ENCODE assay signal across 23 cellular contexts in the genomic region with DNA sequence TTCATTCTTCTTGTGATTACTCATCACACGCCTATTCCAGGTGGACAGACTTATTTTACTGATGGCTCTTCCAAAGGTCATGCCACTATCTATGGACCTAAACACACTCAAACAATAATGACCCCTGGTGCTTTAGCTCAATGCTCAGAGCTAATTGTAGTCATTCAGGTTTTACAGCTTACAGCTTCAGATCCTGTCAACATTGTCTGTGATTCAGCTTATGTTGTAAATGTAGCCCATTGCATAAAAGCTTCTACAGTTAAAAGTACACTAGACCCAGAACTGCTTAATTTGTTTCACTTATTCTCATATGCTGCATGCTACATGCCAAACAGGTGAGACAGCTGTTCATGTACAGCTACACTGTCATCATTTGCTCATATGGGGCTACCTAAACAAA. TPM values are rescaled to one million over a fixed set of nuclear protein-coding genes. Genes with fewer than 3 reads are reported as not detected.
DNase-seq lines count a peak whose midpoint lies in the region; ATAC-seq, FAIRE-seq and TF ChIP-seq lines count a peak whose summit lies in the region.
"Had no signal": no experiment of that assay in that cellular context is flagged by ENCODE, and none has a peak within 500 bp of the region (broad histone marks: within the 10 kb centered on the region; RNA-seq: fewer than 3 reads in every experiment).

No MANE protein-coding gene starts in this region.

- peaks cover 32% of the 10 kb centered on the region for H3K4me1 ChIP-seq in mucosa of descending colon (ENCODE audit: low read depth)
- H3K4me1 ChIP-seq: HAP-1 had no signal

- intact Hi-C loops in mucosa of descending colon (cut with DNase I, micrococcal nuclease): no loop called here

- peak; percentile 47 for DNase-seq in DMS53 (lab: John Stamatoyannopoulos, UW)
- peak; percentile 56 for DNase-seq in HT-29 (ENCODE audit: low spot score)
- no peak for DNase-seq in mucosa of descending colon
- no peak for DNase-seq in KBM-7
- no peak for DNase-seq in urothelium cell line (ENCODE audit: low spot score)
- no peak for DNase-seq in stimulated activated CD8-positive, alpha-beta memory T cell treated with anti-CD3 and anti-CD28 coated beads, Interleukin-4, amount 100 ng/mL, for 48 hours
- DNase-seq: activated CD4-positive, CD25-positive, alpha-beta regulatory T cell treated with anti-CD3 and anti-CD28 coated beads, Interleukin-2, amount 50 U/mL, for 72 hours; activated CD8-positive, alpha-beta T cell treated with anti-CD3 and anti-CD28 coated beads for 36 hours; activated gamma-delta T cell; cortex of kidney; GF-D8; heart right ventricle; Karpas-422; left lung; midbrain; NCI-H1092; nephron progenitor cell; SW 1271 had no signal

- no peak overlapping the region for H3K4me3 ChIP-seq in mucosa of descending colon
- H3K4me3 ChIP-seq: HAP-1, heart right ventricle, left lung, suprapubic skin had no signal

- TF ChIP-seq CTCF in VCaP (conservative IDR thresholded peaks at IDR 0.05) (no peak), mucosa of descending colon (IDR thresholded peaks at IDR 0.05) (no peak)

- in situ Hi-C loops in KBM-7 (cut with MboI; ENCODE audit: low pct_unique_long_range_greater_than_20kb, low sequenced_read_pairs): no loop called here

- peak overlapping the region; percentile 89 for H3K27ac ChIP-seq in VCaP
- H3K27ac ChIP-seq: heart right ventricle, left lung, suprapubic skin had no signal

- no peaks in the 10 kb centered on the region for H3K36me3 ChIP-seq in mucosa of descending colon (ENCODE audit: low read depth)
- H3K36me3 ChIP-seq: HAP-1, heart right ventricle, left lung, suprapubic skin had no signal

- H3K9me3 ChIP-seq in mucosa of descending colon: no peaks in the 10 kb centered on the region
- H3K9me3 ChIP-seq: HAP-1, heart right ventricle, left lung, suprapubic skin had no signal

- no peak for FAIRE-seq in urothelium cell line (lab: Jason Lieb, UNC)

- ATAC-seq in mucosa of descending colon: peak; percentile 88
- ATAC-seq in HG03457 (IDR thresholded peaks at IDR 0.05; ENCODE audit: unreplicated experiment): no peak
- ATAC-seq: activated CD8-positive, alpha-beta T cell treated with anti-CD3 and anti-CD28 coated beads for 36 hours; heart right ventricle; left lung; Right ventricle myocardium inferior had no signal

RNA-seq across cellular contexts. Expression of a gene that starts 49.2 kb away (rescaled TPM):
- total RNA-seq in HT-29 (2014; rRNA removed; shearing (Covaris generic)): 7.1 and 7.4 TPM in 2 replicates
- 10 to 100 TPM in 1 of 3 donors, 1 to 10 TPM in 2; 8.3 to 13.1 (median 9.8) TPM for total RNA-seq in mucosa of descending colon

RNA-seq across cellular contexts. Expression of a gene that starts 49.5 kb away (rescaled TPM):
- total RNA-seq in HT-29 (2014; rRNA removed; shearing (Covaris generic)): 8.6 and 9.3 TPM in 2 replicates
- 10 to 100 TPM; 22.4 to 30.6 (median 26.9) TPM for total RNA-seq in mucosa of descending colon

Comparison
In these comparisons a context has a peak if more than half of its experiments do, and no peak if none do; other contexts are left out.
1. DNase-seq: peak in DMS53 (single experiment) and HT-29 (single experiment); none in mucosa of descending colon (0 of 3), KBM-7 (single experiment), urothelium cell line (single experiment) and stimulated activated CD8-positive, alpha-beta memory T cell treated with anti-CD3 and anti-CD28 coated beads, Interleukin-4, amount 100 ng/mL, for 48 hours (single experiment).